8 cellular contexts compared by ENCODE assay signal in the genomic region with DNA sequence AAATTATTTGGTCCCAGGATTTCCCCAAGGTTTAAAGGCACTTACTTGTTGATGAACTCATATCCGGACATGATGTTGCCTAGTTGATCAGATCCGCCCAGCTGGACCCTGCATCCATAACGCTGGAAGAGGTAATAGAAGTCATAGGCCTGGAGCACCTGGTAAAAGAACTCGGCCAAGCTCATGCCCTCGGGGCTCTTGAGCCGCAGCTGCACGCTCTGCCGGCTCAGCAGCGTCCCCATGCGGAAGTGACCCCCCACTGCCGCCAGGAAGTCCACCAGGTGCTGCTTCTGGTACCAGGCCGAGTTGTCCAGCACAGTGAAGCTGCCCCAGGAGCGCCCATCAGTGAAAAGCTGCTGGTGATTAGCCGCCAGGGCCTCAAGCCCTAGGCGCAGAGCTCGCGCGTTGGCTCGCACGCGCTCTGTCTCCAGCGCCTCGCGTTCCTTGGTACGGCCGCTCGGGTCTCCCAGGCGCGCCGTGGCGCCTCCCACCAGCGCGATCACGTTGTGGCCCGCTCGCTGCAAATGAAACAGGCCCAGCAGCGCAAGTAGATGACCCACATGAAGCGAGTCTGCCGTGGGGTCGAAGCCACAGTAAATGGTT. TPM values are rescaled to one million over a fixed set of nuclear protein-coding genes. Genes with fewer than 3 reads are reported as not detected.
DNase-seq lines count a peak whose midpoint lies in the region; ATAC-seq and TF ChIP-seq lines count a peak whose summit lies in the region.

No MANE protein-coding gene starts in this region.

- H3K27me3 ChIP-seq in duodenal mucosa (ENCODE audit: control insufficient read depth in 1 of 2, insufficient read depth in 2 of 2, low read length in 2 of 2) (no peaks in the 10 kb centered on the region), lower lobe of right lung (ENCODE audit: low read depth) (peaks cover 2% of the 10 kb centered on the region)

- H3K4me3 ChIP-seq in duodenal mucosa (ENCODE audit: low read depth in 1 of 2, low read length in 2 of 2) (peak overlapping the region; percentile 96 to 97), lower lobe of right lung (peak overlapping the region; percentile 87)

- peak overlapping the region; percentile 85 to 90 for H3K9ac ChIP-seq in duodenal mucosa (ENCODE audit: low read depth in 1 of 2, low read length in 2 of 2)

- H3K9me3 ChIP-seq in duodenal mucosa (ENCODE audit: control insufficient read depth in 1 of 2, low read length in 2 of 2) (no peaks in the 10 kb centered on the region), lower lobe of right lung (no peaks in the 10 kb centered on the region)

- H3K4me1 ChIP-seq in duodenal mucosa (ENCODE audit: control insufficient read depth in 1 of 2, insufficient read depth in 2 of 2, low read length in 2 of 2) (peaks cover 19 to 22% of the 10 kb centered on the region in 2 donors), lower lobe of right lung (peaks cover 14% of the 10 kb centered on the region)

- H3K36me3 ChIP-seq in duodenal mucosa (ENCODE audit: control insufficient read depth in 1 of 2, insufficient read depth in 2 of 2, low read length in 2 of 2): peaks cover 14 to 27% of the 10 kb centered on the region in 2 donors
- H3K36me3 ChIP-seq in lower lobe of right lung: peaks cover 40% of the 10 kb centered on the region

- DNase-seq in AML-193 (lab: John Stamatoyannopoulos, UW): peak; percentile 68 to 69
- peak; percentile 74 for DNase-seq in NCI-H460 (ENCODE audit: extremely low read depth, low read depth)
- DNase-seq in activated CD4-positive, alpha-beta T cell treated with anti-CD3 and anti-CD28 coated beads, Interleukin-2, amount 50 U/mL, for 24 hours (ENCODE audit: low read depth in 1 of 2, low spot score in 1 of 2): peak; percentile 41 to 53
- DNase-seq in lower lobe of right lung: peak; percentile 85
- peak; percentile 46 to 51 (median 48) for DNase-seq in stimulated activated CD4-positive, alpha-beta T cell treated with anti-CD3 and anti-CD28 coated beads, TNF-alpha, amount 100 ng/mL, for 4 hours (ENCODE audit: low read depth in 3 of 3)

- peak; percentile 71 for ATAC-seq in GM19023 (IDR thresholded peaks at IDR 0.05; ENCODE audit: unreplicated experiment)
- peak; percentile 73 for ATAC-seq in HG03280 (IDR thresholded peaks at IDR 0.05; ENCODE audit: unreplicated experiment)
- peak; percentile 84 to 92 for ATAC-seq in lower lobe of right lung

- peak; percentile 70 for TF ChIP-seq CTCF in lower lobe of right lung (IDR thresholded peaks at IDR 0.05)

- peak overlapping the region; percentile 82 for H3K27ac ChIP-seq in duodenal mucosa (ENCODE audit: low read depth, low read length)
- peak overlapping the region; percentile 86 for H3K27ac ChIP-seq in lower lobe of right lung

- intact Hi-C loops in lower lobe of right lung (cut with DNase I): no loop called here

RNA-seq across cellular contexts. Expression of a gene that starts 0.5 kb away (rescaled TPM):
- 30.8 and 31.2 TPM in 2 replicates for total RNA-seq in NCI-H460 (2014; rRNA removed; shearing (Covaris generic))
- polyA plus RNA-seq in NCI-H460 (2014; cell fraction: nucleus; rRNA removed): 28.4 and 35.4 TPM in 2 replicates
- total RNA-seq in lower lobe of right lung: 18.5 TPM

Comparison
In these comparisons a context has a peak if more than half of its experiments do, and no peak if none do; other contexts are left out.
1. Peak in every context shown above with its lines: DNase-seq, ATAC-seq, H3K4me3 ChIP-seq and H3K27ac ChIP-seq.